In the genomic region with DNA sequence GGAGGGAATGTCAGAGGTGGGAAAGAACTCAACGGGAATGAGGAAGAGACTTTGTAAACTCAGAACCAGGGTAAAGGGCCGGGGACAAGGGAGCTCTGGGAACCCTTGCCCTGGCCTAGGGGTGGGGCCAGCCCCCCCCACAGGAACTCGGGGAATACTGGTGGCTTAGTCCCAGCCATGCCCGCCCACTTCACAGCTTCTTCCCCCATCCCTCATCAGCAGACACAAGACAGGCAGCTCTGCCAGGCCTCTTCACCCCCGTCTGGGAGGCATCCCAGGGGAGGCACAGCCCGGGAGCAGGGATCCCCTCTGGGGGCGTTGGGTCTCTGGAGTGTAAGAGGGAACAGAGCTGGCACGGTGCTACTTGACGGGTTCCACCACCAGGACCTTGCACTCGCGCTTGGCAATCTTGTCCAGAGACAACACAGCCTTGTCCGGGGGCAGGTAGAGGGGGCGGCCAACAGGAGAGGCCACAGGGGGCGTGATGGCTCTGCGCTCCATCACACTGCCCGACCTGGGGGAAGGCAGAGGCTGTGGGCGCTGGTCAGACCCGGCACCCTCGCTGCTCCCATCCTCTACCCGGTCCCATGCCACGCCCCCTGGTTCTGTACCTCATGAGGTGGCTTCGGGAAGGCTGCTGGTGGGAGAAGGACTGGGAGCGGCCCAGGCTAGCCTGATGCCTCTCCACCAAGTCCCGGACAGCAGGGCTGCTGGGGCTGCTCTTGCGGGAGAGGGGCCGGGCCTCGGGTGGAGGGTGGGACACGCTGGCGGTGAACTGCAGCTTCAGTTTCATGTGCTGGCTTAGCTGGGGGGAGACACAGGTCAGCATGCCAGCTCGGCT, we compare ENCODE assay signal across 20 cellular contexts. TPM values are rescaled to one million over a fixed set of nuclear protein-coding genes. Genes with fewer than 3 reads are reported as not detected.
DNase-seq lines count a peak whose midpoint lies in the region; ATAC-seq and TF ChIP-seq lines count a peak whose summit lies in the region.
"Had no signal": no experiment of that assay in that cellular context is flagged by ENCODE, and none has a peak within 500 bp of the region (broad histone marks: within the 10 kb centered on the region; RNA-seq: fewer than 3 reads in every experiment).

No MANE protein-coding gene starts in this region.

- no peaks in the 10 kb centered on the region for H3K9me3 Mint-ChIP-seq in stimulated activated naive CD8-positive, alpha-beta T cell treated with anti-CD3 and anti-CD28 coated beads, Interleukin-15, Interleukin-2, amounts not matched to agents 100 ng/mL and 50 ng/mL, for 24 hours
- no peaks in the 10 kb centered on the region for H3K9me3 Mint-ChIP-seq in endothelial cell (ENCODE audit: unreplicated experiment)

- H3K4me1 Mint-ChIP-seq in stimulated activated naive CD8-positive, alpha-beta T cell treated with anti-CD3 and anti-CD28 coated beads, Interleukin-15, Interleukin-2, amounts not matched to agents 100 ng/mL and 50 ng/mL, for 24 hours (ENCODE audit: low read depth), result peaks cover 65% of the 10 kb centered on the region
- H3K4me1 Mint-ChIP-seq in endothelial cell (ENCODE audit: unreplicated experiment), result peaks cover 37% of the 10 kb centered on the region

- no peaks in the 10 kb centered on the region for H3K9me2 ChIP-seq in PC-9 (ENCODE audit: insufficient read depth)
- H3K9me2 ChIP-seq: SK-N-SH had no signal

- H3K4me1 ChIP-seq in PC-9 (replicated peaks; ENCODE audit: insufficient read depth), result peaks cover 40% of the 10 kb centered on the region

- no peak overlapping the region for H2AFZ ChIP-seq in PC-9

- H3K4me2 ChIP-seq in PC-9, result peak overlapping the region; percentile 11
- H3K4me2 ChIP-seq: SK-N-SH had no signal

- no peak for DNase-seq in stimulated activated naive CD8-positive, alpha-beta T cell treated with anti-CD3 and anti-CD28 coated beads, Interleukin-15, Interleukin-2, amounts not matched to agents 100 U/mL and 50 U/mL, for 24 hours
- DNase-seq in PC-9, result no peak
- peak; percentile 80 to 85 for DNase-seq in left colon
- peak; percentile 44 for DNase-seq in ureter (ENCODE audit: low spot score)
- DNase-seq in NCI-H345 (lab: John Stamatoyannopoulos, UW), result no peak
- no peak for DNase-seq in OCI-M2 (lab: John Stamatoyannopoulos, UW; ENCODE audit: unreplicated experiment)
- DNase-seq in endothelial cell (ENCODE audit: low spot score), result no peak
- DNase-seq: activated CD4-positive, alpha-beta T cell treated with anti-CD3 and anti-CD28 coated beads for 48 hours; cortex of kidney; NCI-H1417 treated with DMSO at 0.1 percent for 48 hours; NCI-H2171; NCI-H748 treated with DMSO at 0.1 percent for 48 hours; OCI-M1; ovary; stimulated activated CD4-positive, alpha-beta T cell treated with anti-CD3 and anti-CD28 coated beads, Interleukin-2, amount 100 ng/mL, for 24 hours; T1000; uterus had no signal

- no peaks in the 10 kb centered on the region for H3K27me3 Mint-ChIP-seq in stimulated activated naive CD8-positive, alpha-beta T cell treated with anti-CD3 and anti-CD28 coated beads, Interleukin-15, Interleukin-2, amounts not matched to agents 100 ng/mL and 50 ng/mL, for 24 hours
- peaks cover 13% of the 10 kb centered on the region for H3K27me3 Mint-ChIP-seq in endothelial cell (ENCODE audit: unreplicated experiment)
- H3K27me3 Mint-ChIP-seq: activated naive CD8-positive, alpha-beta T cell had no signal

- H3K79me2 ChIP-seq in PC-9 (ENCODE audit: low read depth), result peaks cover 35% of the 10 kb centered on the region

- H4K20me1 ChIP-seq in PC-9 (ENCODE audit: insufficient read depth), result peaks cover 24% of the 10 kb centered on the region

- H3K27me3 ChIP-seq in PC-9 (ENCODE audit: insufficient read depth, low read depth), result no peaks in the 10 kb centered on the region
- H3K27me3 ChIP-seq: ovary, uterus had no signal

- peaks cover 73% of the 10 kb centered on the region for H3F3A ChIP-seq in PC-9 (ENCODE audit: insufficient read depth, low read depth)

- no peak for ATAC-seq in stimulated activated naive CD8-positive, alpha-beta T cell treated with anti-CD3 and anti-CD28 coated beads, Interleukin-15, Interleukin-2, amounts not matched to agents 100 U/mL and 50 U/mL, for 24 hours
- peak; percentile 60 for ATAC-seq in left colon

- H3K4me3 Mint-ChIP-seq in stimulated activated naive CD8-positive, alpha-beta T cell treated with anti-CD3 and anti-CD28 coated beads, Interleukin-15, Interleukin-2, amounts not matched to agents 100 ng/mL and 50 ng/mL, for 24 hours, result no peak overlapping the region
- no peak overlapping the region for H3K4me3 Mint-ChIP-seq in endothelial cell (ENCODE audit: unreplicated experiment)

- peaks cover 44% of the 10 kb centered on the region for H3K36me3 Mint-ChIP-seq in stimulated activated naive CD8-positive, alpha-beta T cell treated with anti-CD3 and anti-CD28 coated beads, Interleukin-15, Interleukin-2, amounts not matched to agents 100 ng/mL and 50 ng/mL, for 24 hours (ENCODE audit: low read depth)
- peaks cover 21% of the 10 kb centered on the region for H3K36me3 Mint-ChIP-seq in endothelial cell (ENCODE audit: low read depth, unreplicated experiment)

- TF ChIP-seq CTCF in PC-9 (conservative IDR thresholded peaks at IDR 0.05) (no peak), endothelial cell (IDR thresholded peaks at IDR 0.05; ENCODE audit: unreplicated experiment) (no peak)

- H3K27ac Mint-ChIP-seq in stimulated activated naive CD8-positive, alpha-beta T cell treated with anti-CD3 and anti-CD28 coated beads, Interleukin-15, Interleukin-2, amounts not matched to agents 100 ng/mL and 50 ng/mL, for 24 hours, result peak overlapping the region; percentile 28
- H3K27ac Mint-ChIP-seq in endothelial cell (ENCODE audit: unreplicated experiment), result no peak overlapping the region

- CTCF ChIA-PET in PC-9 (lab: Charles Lee), result no interaction called here

- POLR2A ChIA-PET in PC-9 (lab: Charles Lee; ENCODE audit: unreplicated experiment), result no interaction called here

- H3K4me3 ChIP-seq in PC-9, result no peak overlapping the region
- H3K4me3 ChIP-seq: ovary, uterus had no signal

- peaks cover 4% of the 10 kb centered on the region; the same call in 1 of the 2 replicates for H3K36me3 ChIP-seq in PC-9 (ENCODE audit: low read depth)
- H3K36me3 ChIP-seq: ovary, uterus had no signal

- no peaks in the 10 kb centered on the region for H3K9me3 ChIP-seq in PC-9 (ENCODE audit: insufficient read depth, low read depth)
- H3K9me3 ChIP-seq: ovary, SK-N-SH, uterus had no signal

- intact Hi-C loops in PC-9 (cut with micrococcal nuclease; ENCODE audit: unreplicated experiment), result no loop called here
- intact Hi-C loops in left colon (cut with DNase I, micrococcal nuclease), result no loop called here

- peak overlapping the region; percentile 50 for H3K27ac ChIP-seq in PC-9
- H3K27ac ChIP-seq: ovary had no signal

- no TSS peak for BruUV-seq in PC-9 (replicated peaks; lab: Mats Ljungman, UMichigan)

RNA-seq across cellular contexts. Expression of gene TRAPPC14, which starts 3.7 kb away (rescaled TPM):
- total RNA-seq in PC-9 (2021) (20.5 and 23.4 TPM in 2 replicates), left colon (10 to 100 TPM; 54.9 to 62.1 TPM), ureter (35.5 TPM), endothelial cell (ENCODE audit: unreplicated experiment) (30.2 TPM)

RNA-seq across cellular contexts. Expression of gene LAMTOR4, which starts 6.2 kb away (rescaled TPM):
- total RNA-seq in PC-9 (2021) (160 and 285 TPM in 2 replicates), left colon (100 to 1,000 TPM; 224 to 268 TPM), ureter (108 TPM), endothelial cell (ENCODE audit: unreplicated experiment) (68.6 TPM)

RNA-seq across cellular contexts. Expression of gene GAL3ST4, which starts 13.5 kb away (rescaled TPM):
- total RNA-seq in PC-9 (2021), result 1.4 and 2.7 TPM in 2 replicates
- 10 to 100 TPM in 1 of 2 donors, 1 to 10 TPM in 1; 8.0 to 10.9 TPM for total RNA-seq in left colon
- total RNA-seq in ureter, result 7.1 TPM
- 4.4 TPM for total RNA-seq in endothelial cell (ENCODE audit: unreplicated experiment)

RNA-seq across cellular contexts. Expression of gene GPC2, which starts 22.3 kb away (rescaled TPM):
- total RNA-seq in PC-9 (2021) (4.5 and 10.0 TPM in 2 replicates), left colon (1 to 10 TPM; 4.0 to 5.7 TPM), ureter (5.1 TPM), endothelial cell (ENCODE audit: unreplicated experiment) (27.2 TPM)

RNA-seq across cellular contexts. Expression of gene STAG3, which starts 22.8 kb away (rescaled TPM):
- total RNA-seq in PC-9 (2021) (0.83 and 1.4 TPM in 2 replicates), left colon (1 to 10 TPM; 1.2 to 2.0 TPM), ureter (1.9 TPM), endothelial cell (ENCODE audit: unreplicated experiment) (1.9 TPM)

Comparison
In these comparisons a context has a peak if more than half of its experiments do, and no peak if none do; other contexts are left out.
1. DNase-seq: peak in left colon (2 of 2) and ureter (single experiment); none in stimulated activated naive CD8-positive, alpha-beta T cell treated with anti-CD3 and anti-CD28 coated beads, Interleukin-15, Interleukin-2, amounts not matched to agents 100 U/mL and 50 U/mL, for 24 hours (single experiment), PC-9 (0 of 2), NCI-H345 (single experiment), OCI-M2 (single experiment) and endothelial cell (single experiment).